11 cellular contexts compared by ENCODE assay signal in genomic region chr2:144432921-144433320, GRCh38.
"Had no signal": no experiment of that assay in that cellular context is flagged by ENCODE, and none has a peak within 500 bp of the region (broad histone marks: within the 10 kb centered on the region; RNA-seq: fewer than 3 reads in every experiment).

No MANE protein-coding gene starts in this region.

- H3K4me1 ChIP-seq: foreskin keratinocyte had no signal

- H3K27ac ChIP-seq: foreskin keratinocyte had no signal

- H3K9me3 ChIP-seq: esophagus muscularis mucosa, mucosa of descending colon, ovary, stomach had no signal

- ATAC-seq: foreskin keratinocyte, mucosa of descending colon had no signal

- H3K36me3 ChIP-seq: esophagus muscularis mucosa, ovary had no signal

- H3K27me3 ChIP-seq: esophagus muscularis mucosa, ovary, stomach had no signal

- DNase-seq: activated CD4-positive, alpha-beta T cell treated with anti-CD3 and anti-CD28 coated beads, Interleukin-2, amount 50 U/mL, for 1 hour; activated effector memory CD4-positive, alpha-beta T cell treated with Interleukin-2 at 50 U/mL for 16 hours; anterior cingulate cortex; foreskin keratinocyte; head of caudate nucleus; mammary epithelial cell; mucosa of descending colon; ovary; stomach; trophoblast cell had no signal

- H3K4me3 ChIP-seq: esophagus muscularis mucosa, mucosa of descending colon, ovary, stomach had no signal
